ENCODE assay signal across 8 cellular contexts in genomic region chr11:123429851-123430735, GRCh38. TPM values are rescaled to one million over a fixed set of nuclear protein-coding genes. Genes with fewer than 3 reads are reported as not detected.
A peak's percentile ranks its signal among the peaks of the same experiment; 100 is the strongest.
DNase-seq lines count a peak whose midpoint lies in the region; ATAC-seq, FAIRE-seq and TF ChIP-seq lines count a peak whose summit lies in the region.

Gene GRAMD1B (plus strand): TSS chr11:123430269. CDS start chr11:123430793, 524 bp downstream.

- H3K27ac Mint-ChIP-seq in activated naive CD4-positive, alpha-beta T cell treated with anti-CD3 and anti-CD28 coated beads, Interleukin-2, amount 50 U/mL, for 24 hours, result peak within 1 kb of the TSS; percentile 12

- DNase-seq in A549 (ENCODE audit: low read depth in 1 of 2, low spot score in 1 of 2) (peak; percentile 68 to 73), SK-MEL-5 (ENCODE audit: low read depth, low spot score) (peak; percentile 66), left ventricle myocardium superior (peak; percentile 72), sigmoid colon (no peak)

- no peaks in the 10 kb centered on the region for H3K36me3 Mint-ChIP-seq in activated naive CD4-positive, alpha-beta T cell treated with anti-CD3 and anti-CD28 coated beads, Interleukin-2, amount 50 U/mL, for 24 hours

- no peak for TF ChIP-seq POLR2A in A549 (IDR thresholded peaks at IDR 0.05; ENCODE audit: low read length)
- no peak for TF ChIP-seq POLR2A in sigmoid colon (IDR thresholded peaks at IDR 0.05)

- H3K4me3 ChIP-seq in A549, result peak within 1 kb of the TSS; percentile 93
- H3K4me3 ChIP-seq in sigmoid colon, result peak within 1 kb of the TSS; percentile 27 to 63 (median 52)

- WGBS in A549 (ENCODE audit: missing lambda C conversion rate), result 11% methylated on average over 10 of the region's 58 CpGs
- 2 to 3% methylated on average over 58 of the region's 58 CpGs for WGBS in sigmoid colon, 2 donors

- TF ChIP-seq CTCF in A549 (IDR thresholded peaks at IDR 0.05) (peak; percentile 0; the same call in 1 of the 3 replicates), sigmoid colon (IDR thresholded peaks at IDR 0.05) (no peak)

- H3K27ac ChIP-seq in A549, result peak within 1 kb of the TSS; percentile 94 to 95
- peak within 1 kb of the TSS; percentile 26 to 67 (median 52) for H3K27ac ChIP-seq in sigmoid colon

- H3K4me1 Mint-ChIP-seq in activated naive CD4-positive, alpha-beta T cell treated with anti-CD3 and anti-CD28 coated beads, Interleukin-2, amount 50 U/mL, for 24 hours, result peaks cover 23% of the 10 kb centered on the region

- ATAC-seq in A549 (peak; percentile 75 to 81), GM18909 (IDR thresholded peaks at IDR 0.05; ENCODE audit: poor library complexity, unreplicated experiment) (peak; percentile 54), HG03520 (IDR thresholded peaks at IDR 0.05; ENCODE audit: unreplicated experiment) (peak; percentile 37), left ventricle myocardium superior (peak; percentile 74), GM19452 (IDR thresholded peaks at IDR 0.05; ENCODE audit: unreplicated experiment) (no peak)

- H3K4me2 ChIP-seq in A549, result peak within 1 kb of the TSS; percentile 83

- H3K9me3 Mint-ChIP-seq in activated naive CD4-positive, alpha-beta T cell treated with anti-CD3 and anti-CD28 coated beads, Interleukin-2, amount 50 U/mL, for 24 hours, result no peaks in the 10 kb centered on the region

- H3K9me3 ChIP-seq in A549, result peaks cover 3% of the 10 kb centered on the region; the same call in 1 of the 3 replicates
- no peaks in the 10 kb centered on the region for H3K9me3 ChIP-seq in sigmoid colon

- TF ChIP-seq EP300 in A549 (IDR thresholded peaks at IDR 0.05), result no peak
- TF ChIP-seq EP300 in sigmoid colon (IDR thresholded peaks at IDR 0.05), result no peak

- H3K36me3 ChIP-seq in sigmoid colon, result no peaks in the 10 kb centered on the region

- H3K4me1 ChIP-seq in A549 (peaks cover 14% of the 10 kb centered on the region; the same call in 2 of the 3 replicates), sigmoid colon (peaks cover 0 to 25% (median 15%) of the 10 kb centered on the region in 4 donors)

- in situ Hi-C loops in SK-MEL-5 (cut with HindIII; ENCODE audit: low pct_unique_long_range_greater_than_20kb, low sequenced_read_pairs), result no loop called here

- intact Hi-C loops in left ventricle myocardium superior (cut with micrococcal nuclease) (no loop called here), sigmoid colon (cut with DNase I) (no loop called here)

- CTCF ChIA-PET in A549 (lab: Yijun Ruan, JAX), result interaction anchor here (0.8 to 4.5 kb wide), 5 partner anchors 22 to 277 kb away, joined by 3 to 38 read pairs (median 5); no protein-coding TSS in a partner anchor

- peak within 1 kb of the TSS; percentile 82 for H3K4me3 Mint-ChIP-seq in activated naive CD4-positive, alpha-beta T cell treated with anti-CD3 and anti-CD28 coated beads, Interleukin-2, amount 50 U/mL, for 24 hours

- H3K27me3 Mint-ChIP-seq in activated naive CD4-positive, alpha-beta T cell treated with anti-CD3 and anti-CD28 coated beads, Interleukin-2, amount 50 U/mL, for 24 hours, result peaks cover 4% of the 10 kb centered on the region

- TF ChIP-seq RAD21 in A549 (conservative IDR thresholded peaks at IDR 0.05 in 1 of 2, IDR thresholded peaks at IDR 0.05 in 1 of 2), result no peak

- H3K27me3 ChIP-seq in sigmoid colon, result peaks cover 3 to 27% (median 18%) of the 10 kb centered on the region in 3 donors

- POLR2A ChIA-PET in A549 (lab: Yijun Ruan, JAX), result no interaction called here

- FAIRE-seq in A549 (lab: Jason Lieb, UNC), result no peak

TF ChIP-seq in A549, 52 proteins besides CTCF, POLR2A, EP300 and RAD21:
- TF ChIP-seq MYC (IDR thresholded peaks at IDR 0.05; ENCODE audit: borderline replicate concordance, low read length) (no peak), RCOR1 (IDR thresholded peaks at IDR 0.05; ENCODE audit: low read depth, low read length) (no peak), SMC3 (IDR thresholded peaks at IDR 0.05) (0 out of 3 replicates have a peak, but pooled peaks have one; percentile 5), HEYL (CRISPR knock-in tag; IDR thresholded peaks at IDR 0.05) (no peak), SREBF2 (IDR thresholded peaks at IDR 0.05) (no peak), JUN (IDR thresholded peaks at IDR 0.05) (peak in 1 of 2 experiments; percentile 19; a peak in 1 of 5 replicates), E2F6 (IDR thresholded peaks at IDR 0.05; ENCODE audit: borderline replicate concordance, low read depth) (no peak)

RNA-seq across cellular contexts. Expression of gene GRAMD1B, which starts in this region (rescaled TPM):
- polyA plus RNA-seq in A549 (2011; rRNA removed) (108 and 113 TPM in 2 replicates), A549 (2017; fragmentation: RNase III; extraction: RNeasy Plus Mini Kit Qiagen cat#74134 plus additional on column Dnase treatment) (38.4 to 55.5 TPM (median 48.9 TPM) in 3 replicates), sigmoid colon (1 to 10 TPM; 1.8 to 4.9 (median 3.5) TPM)
- polyA plus RNA-seq in A549 (2012; cell fraction: cytosol; rRNA removed), result 39.1 and 47.4 TPM in 2 replicates
- polyA plus RNA-seq in A549 (2012; cell fraction: nucleus; rRNA removed), result 93.2 and 96.9 TPM in 2 replicates
- 139 and 141 TPM in 2 replicates for polyA minus RNA-seq in A549 (2011; rRNA and poly(A)+ RNA removed)
- 709 and 721 TPM in 2 replicates for total RNA-seq in SK-MEL-5 (2014; rRNA removed; shearing (Covaris generic))
- polyA plus RNA-seq in SK-MEL-5 (2015; cell fraction: cytosol; rRNA removed), result 442 and 538 TPM in 2 replicates
- polyA plus RNA-seq in SK-MEL-5 (2015; cell fraction: nucleus; rRNA removed), result 451 and 541 TPM in 2 replicates
- total RNA-seq in left ventricle myocardium superior (12.2 TPM), sigmoid colon (1 to 10 TPM; 2.3 to 5.0 (median 3.8) TPM)

Comparison
In these comparisons a context has a peak if more than half of its experiments do, and no peak if none do; other contexts are left out.
1. RNA of gene GRAMD1B (total RNA-seq): 709 to 721 TPM in SK-MEL-5; 12.2 TPM in left ventricle myocardium superior (single experiment) and 2.3 to 5.0 TPM in sigmoid colon; every median in the first group is over 10 times any median in the second.
2. RNA of gene GRAMD1B (polyA plus RNA-seq): 38.4 to 113 TPM in A549; 1.8 to 4.9 TPM in sigmoid colon; every median in the first group is over 4 times any median in the second.